In the genomic region with DNA sequence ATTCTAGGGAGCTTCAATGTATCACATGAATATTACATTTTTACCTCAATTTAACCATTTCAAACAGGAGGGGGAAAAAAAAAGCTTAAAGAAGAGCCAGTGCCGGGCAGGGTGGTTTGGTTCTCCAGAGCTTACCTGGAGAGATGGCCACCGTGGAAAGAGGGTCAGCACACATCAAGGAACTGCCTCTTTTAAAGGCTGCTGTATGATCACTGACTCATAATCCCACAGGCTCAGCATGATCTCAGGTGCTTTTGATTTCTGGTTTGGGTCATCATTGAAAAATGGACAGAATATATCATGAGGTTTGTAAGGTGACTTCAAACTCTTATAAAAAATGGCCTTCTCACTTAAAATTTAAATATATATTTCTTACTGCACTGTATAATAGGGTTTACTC, we compare ENCODE assay signal across 27 cellular contexts.
"Had no signal": no experiment of that assay in that cellular context is flagged by ENCODE, and none has a peak within 500 bp of the region (broad histone marks: within the 10 kb centered on the region; RNA-seq: fewer than 3 reads in every experiment).

No MANE protein-coding gene starts in this region.

- H3K27ac Mint-ChIP-seq: naive B cell; natural killer cell; nephron progenitor cell; neural progenitor cell; stimulated activated naive B cell treated with anti-CD40 and anti-IgM and Interleukin-4, amounts not matched to agents 10 μg/mL and 1 μg/mL and 100 μg/mL, for 72 hours had no signal

- H3K27ac ChIP-seq: left lung, lower lobe of right lung, neural progenitor cell, neutrophil, parathyroid adenoma, psoas muscle, right atrium auricular region, right lobe of liver, stomach, testis, tibial artery, upper lobe of right lung had no signal

- ATAC-seq: left cardiac atrium; left lung; lower lobe of right lung; natural killer cell; psoas muscle; right lobe of liver; stimulated activated naive B cell treated with anti-CD40 and anti-IgM and Interleukin-4, amounts not matched to agents 10 μg/mL and 1 μg/mL and 100 μg/mL, for 72 hours; stimulated activated naive CD8-positive, alpha-beta T cell treated with anti-CD3 and anti-CD28 coated beads, Interleukin-15, Interleukin-2, amounts not matched to agents 100 U/mL and 50 U/mL, for 24 hours; upper lobe of right lung had no signal

- H3K9me3 Mint-ChIP-seq: natural killer cell; nephron progenitor cell; neural progenitor cell; stimulated activated naive B cell treated with anti-CD40 and anti-IgM and Interleukin-4, amounts not matched to agents 10 μg/mL and 1 μg/mL and 100 μg/mL, for 72 hours had no signal

- H3K4me1 Mint-ChIP-seq: naive B cell; natural killer cell; nephron progenitor cell; stimulated activated naive B cell treated with anti-CD40 and anti-IgM and Interleukin-4, amounts not matched to agents 10 μg/mL and 1 μg/mL and 100 μg/mL, for 72 hours had no signal

- H3K4me1 ChIP-seq: left lung, lower lobe of right lung, parathyroid adenoma, psoas muscle, right atrium auricular region, right lobe of liver, stomach, testis, upper lobe of right lung had no signal

- DNase-seq: hypothalamus; islet precursor cell; left cardiac atrium; left lung; lower lobe of right lung; mammary epithelial cell; mesenchymal stem cell; naive B cell; natural killer cell; nephron progenitor cell; occipital lobe; psoas muscle; right lobe of liver; stimulated activated CD4-positive, alpha-beta T cell treated with anti-CD3 and anti-CD28 coated beads, Interleukin-1b, Interleukin-23, amount 100 ng/mL, for 48 hours; stimulated activated CD4-positive, alpha-beta T cell treated with anti-CD3 and anti-CD28 coated beads, Interleukin-2, amount 100 ng/mL, for 48 hours; stimulated activated naive B cell treated with anti-CD40 and anti-IgM and Interleukin-4, amounts not matched to agents 10 μg/mL and 1 μg/mL and 100 μg/mL, for 72 hours; stimulated activated naive CD8-positive, alpha-beta T cell treated with anti-CD3 and anti-CD28 coated beads, Interleukin-15, Interleukin-2, amounts not matched to agents 100 U/mL and 50 U/mL, for 24 hours; stomach; testis; tibial artery; trophoblast cell; upper lobe of right lung had no signal

- H3K36me3 ChIP-seq: left lung, lower lobe of right lung, neural progenitor cell, neutrophil, right atrium auricular region, right lobe of liver, stomach, tibial artery, upper lobe of right lung had no signal

- H3K4me3 ChIP-seq: left lung, lower lobe of right lung, neural progenitor cell, psoas muscle, right atrium auricular region, right lobe of liver, smooth muscle cell, stomach, testis, tibial artery, upper lobe of right lung had no signal

- H3K36me3 Mint-ChIP-seq: naive B cell; natural killer cell; neural progenitor cell; stimulated activated naive B cell treated with anti-CD40 and anti-IgM and Interleukin-4, amounts not matched to agents 10 μg/mL and 1 μg/mL and 100 μg/mL, for 72 hours had no signal

- H3K9me3 ChIP-seq: left lung, lower lobe of right lung, neutrophil, psoas muscle, right atrium auricular region, right lobe of liver, stomach, testis, tibial artery, upper lobe of right lung had no signal

- H3K27me3 ChIP-seq: left lung, neural progenitor cell, neutrophil, right atrium auricular region, right lobe of liver, stomach, testis, tibial artery, upper lobe of right lung had no signal

- H3K4me3 Mint-ChIP-seq: naive B cell; natural killer cell; nephron progenitor cell; neural progenitor cell; stimulated activated naive B cell treated with anti-CD40 and anti-IgM and Interleukin-4, amounts not matched to agents 10 μg/mL and 1 μg/mL and 100 μg/mL, for 72 hours had no signal
